ENCODE assay signal across 1 cellular context in genomic region chr17:67754001-67754400, GRCh38.
TF ChIP-seq lines count a peak whose summit lies in the region.

No MANE protein-coding gene starts in this region.

TF ChIP-seq in H1, 55 proteins besides CTCF, POLR2A, EP300 and RAD21 (continued from another document):
- no peak for TF ChIP-seq SP4 (IDR thresholded peaks at IDR 0.05; ENCODE audit: low read length)
- no peak for TF ChIP-seq CTBP2 (IDR thresholded peaks at IDR 0.05; ENCODE audit: borderline replicate concordance, insufficient read depth, insufficient read length, low read length)
- TF ChIP-seq EZH2 (IDR thresholded peaks at IDR 0.05; ENCODE audit: low read depth, low read length, severe bottlenecking): no peak
- no peak for TF ChIP-seq ATF3 (IDR thresholded peaks at IDR 0.05; ENCODE audit: insufficient read depth, low read depth, low read length)
- TF ChIP-seq SIN3A (conservative IDR thresholded peaks at IDR 0.05 in 1 of 2, IDR thresholded peaks at IDR 0.05 in 1 of 2; ENCODE audit: low read depth in 1 of 2, low read length in 2 of 2): no peak
- no peak for TF ChIP-seq JUND (IDR thresholded peaks at IDR 0.05; ENCODE audit: low read length)
- no peak for TF ChIP-seq SP2 (IDR thresholded peaks at IDR 0.05; ENCODE audit: low read length)
- TF ChIP-seq CBX5 (IDR thresholded peaks at IDR 0.05; ENCODE audit: low read depth, low read length): no peak
